In the genomic region with DNA sequence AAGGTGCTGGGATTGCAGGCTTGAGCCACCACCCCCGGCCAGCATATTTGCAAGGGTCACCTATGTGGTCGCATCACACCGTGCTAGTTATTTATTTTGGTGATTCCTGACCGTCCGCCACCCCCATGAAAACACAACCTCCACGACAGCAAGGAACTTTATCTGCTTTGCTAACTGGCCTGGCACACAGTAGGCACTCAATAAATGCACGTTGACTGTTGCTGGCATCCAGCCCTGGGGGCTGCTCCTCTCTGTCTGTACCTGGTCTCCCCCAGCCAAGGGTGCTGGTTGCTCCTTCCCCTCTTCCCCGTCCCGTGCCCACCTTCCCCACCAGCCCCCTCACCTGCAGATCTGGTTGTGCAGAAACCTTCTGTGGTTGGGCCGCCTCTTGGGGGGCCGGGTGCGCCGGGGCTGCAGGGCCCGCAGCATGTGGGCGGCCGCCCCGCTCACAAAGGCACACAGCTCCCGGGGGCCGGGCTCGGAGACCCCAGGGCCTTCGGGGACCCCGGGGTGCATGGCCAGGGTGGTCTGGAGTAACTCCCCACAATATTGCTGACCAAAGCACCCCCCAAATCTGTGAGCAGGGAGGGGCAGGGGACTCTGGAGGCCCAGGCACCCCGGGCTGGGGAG, we compare ENCODE assay signal across 26 cellular contexts. TPM values are rescaled to one million over a fixed set of nuclear protein-coding genes. Genes with fewer than 3 reads are reported as not detected.
A peak's percentile ranks its signal among the peaks of the same experiment; 100 is the strongest.
DNase-seq lines count a peak whose midpoint lies in the region; ATAC-seq, FAIRE-seq and TF ChIP-seq lines count a peak whose summit lies in the region.
"Had no signal": no experiment of that assay in that cellular context is flagged by ENCODE, and none has a peak within 500 bp of the region (broad histone marks: within the 10 kb centered on the region; RNA-seq: fewer than 3 reads in every experiment).

No MANE protein-coding gene starts in this region.

- BruUV-seq in K562 (replicated peaks; lab: Mats Ljungman, UMichigan) = no TSS peak

- no peak for TF ChIP-seq RAD21 in K562 (CRISPR knock-in tag; conservative IDR thresholded peaks at IDR 0.05 in 1 of 2, IDR thresholded peaks at IDR 0.05 in 1 of 2)

- no peaks in the 10 kb centered on the region for H3K9me1 ChIP-seq in K562 (ENCODE audit: control insufficient read depth, insufficient read depth, low read length)

- no peak overlapping the region for H3K27ac ChIP-seq in BLaER1
- H3K27ac ChIP-seq in GM23338 (ENCODE audit: low read depth) = no peak overlapping the region
- no peak overlapping the region for H3K27ac ChIP-seq in K562 (ENCODE audit: extremely low read depth, low read depth, low read length)
- H3K27ac ChIP-seq in coronary artery = no peak overlapping the region
- H3K27ac ChIP-seq: SJSA1 had no signal

- 0 out of 2 replicates have a peak overlapping the region, but pooled peaks have one; percentile 14 for H3K27ac Mint-ChIP-seq in GM23338
- H3K27ac Mint-ChIP-seq in activated T-cell treated with anti-CD3 and anti-CD28 coated beads, Interleukin-2, amount 50 U/mL, for 72 hours = no peak overlapping the region
- H3K27ac Mint-ChIP-seq: HFFc6 had no signal

- H3K4me3 Mint-ChIP-seq in GM23338 = no peak overlapping the region
- H3K4me3 Mint-ChIP-seq in activated T-cell treated with anti-CD3 and anti-CD28 coated beads, Interleukin-2, amount 50 U/mL, for 72 hours = no peak overlapping the region
- H3K4me3 Mint-ChIP-seq: HFFc6 had no signal

- no peaks in the 10 kb centered on the region for H3K27me3 ChIP-seq in BLaER1
- H3K27me3 ChIP-seq in GM23338 (ENCODE audit: insufficient read depth) = no peaks in the 10 kb centered on the region
- no peaks in the 10 kb centered on the region for H3K27me3 ChIP-seq in K562 (ENCODE audit: control insufficient read depth in 2 of 2, insufficient read depth in 2 of 2, low read length in 2 of 2)
- H3K27me3 ChIP-seq: BLaER1 treated with 17β-estradiol and CSF1 and Interleukin-3, amounts not matched to agents 10 nM and 100 nM; SJSA1 had no signal

- H3K9ac ChIP-seq in BLaER1 = no peak overlapping the region
- H3K9ac ChIP-seq in K562 (ENCODE audit: insufficient read depth in 1 of 2, low read depth in 2 of 2, low read length in 2 of 2) = no peak overlapping the region

- H3K9me3 Mint-ChIP-seq in GM23338 = peaks cover 3% of the 10 kb centered on the region; the same call in 1 of the 3 replicates
- no peaks in the 10 kb centered on the region for H3K9me3 Mint-ChIP-seq in activated T-cell treated with anti-CD3 and anti-CD28 coated beads, Interleukin-2, amount 50 U/mL, for 72 hours
- H3K9me3 Mint-ChIP-seq: HFFc6 had no signal

- 69% methylated on average over 21 of the region's 23 CpGs for WGBS in K562 (ENCODE audit: insufficient coverage, low coverage, missing lambda C conversion rate)

- peaks cover 29% of the 10 kb centered on the region for H3K4me1 Mint-ChIP-seq in GM23338
- peaks cover 33% of the 10 kb centered on the region for H3K4me1 Mint-ChIP-seq in activated T-cell treated with anti-CD3 and anti-CD28 coated beads, Interleukin-2, amount 50 U/mL, for 72 hours (ENCODE audit: low read depth)

- no peak overlapping the region for H3K4me3 ChIP-seq in BLaER1
- 0 out of 2 replicates have a peak overlapping the region, but pooled peaks have one; percentile 32 for H3K4me3 ChIP-seq in GM23338
- no peak overlapping the region for H3K4me3 ChIP-seq in K562
- H3K4me3 ChIP-seq in iPS-18c (ENCODE audit: insufficient read depth, low read depth, low read length) = peak overlapping the region; percentile 9; the same call in 1 of the 2 replicates
- H3K4me3 ChIP-seq in coronary artery = no peak overlapping the region
- H3K4me3 ChIP-seq: BLaER1 treated with 17β-estradiol and CSF1 and Interleukin-3, amounts not matched to agents 10 nM and 100 nM; SJSA1 had no signal

- no peak for TF ChIP-seq EP300 in K562 (IDR thresholded peaks at IDR 0.05; ENCODE audit: low read length)

- intact Hi-C loops in K562 (cut with micrococcal nuclease) = no loop called here

- no peak for DNase-seq in GM23338 (ENCODE audit: low spot score)
- DNase-seq in K562 (ENCODE audit: extremely low read depth in 1 of 4, low spot score in 3 of 4) = no peak
- DNase-seq in frontal cortex (ENCODE audit: low spot score in 2 of 2) = no peak
- DNase-seq in coronary artery (ENCODE audit: low spot score) = no peak
- no peak for DNase-seq in activated T-cell treated with anti-CD3 and anti-CD28 coated beads, Interleukin-2, amount 50 U/mL, for 72 hours
- DNase-seq in activated CD4-positive, alpha-beta T cell treated with anti-CD3 and anti-CD28 coated beads, Interleukin-2, amount 50 U/mL, for 1 hour = no peak
- DNase-seq: DMS153, HFFc6, IMR-90, MV-4-11, NCI-H1105 treated with DMSO at 0.1 percent for 48 hours, NCI-H2081, NCI-H446, NCI-H526, OCI-M1 had no signal

- no peak for ATAC-seq in GM23338
- no peak for ATAC-seq in K562
- ATAC-seq in activated T-cell treated with anti-CD3 and anti-CD28 coated beads, Interleukin-2, amount 50 U/mL, for 72 hours (replicated peaks in 1 of 2) = no peak
- ATAC-seq: Right ventricle myocardium inferior had no signal

- peaks cover 21% of the 10 kb centered on the region for H3K27me3 Mint-ChIP-seq in GM23338 (ENCODE audit: insufficient read depth, low read depth, poor library complexity)
- H3K27me3 Mint-ChIP-seq in activated T-cell treated with anti-CD3 and anti-CD28 coated beads, Interleukin-2, amount 50 U/mL, for 72 hours (ENCODE audit: low read depth) = no peaks in the 10 kb centered on the region
- H3K27me3 Mint-ChIP-seq: CD4-positive, alpha-beta memory T cell had no signal

- no peak for FAIRE-seq in K562 (lab: Jason Lieb, UNC)
- FAIRE-seq in frontal cortex (lab: Jason Lieb, UNC) = no peak
- FAIRE-seq: G401.6, GM12892, GM18507, H54 had no signal

- POLR2A ChIA-PET in K562 (lab: Yijun Ruan, JAX) = no interaction called here

- H4K20me1 ChIP-seq in BLaER1 (peaks cover 17% of the 10 kb centered on the region), GM23338 (replicated peaks; ENCODE audit: insufficient read depth) (no peaks in the 10 kb centered on the region; the same call in 1 of the 2 replicates), K562 (replicated peaks; ENCODE audit: control insufficient read depth, insufficient read depth, low read length) (no peaks in the 10 kb centered on the region)

- CTCF ChIA-PET in K562 (lab: Yijun Ruan, JAX; ENCODE audit: low intra/inter-chr PET ratio) = no interaction called here

- TF ChIP-seq CTCF in GM23338 (conservative IDR thresholded peaks at IDR 0.05; ENCODE audit: low read depth in 2 of 2) (no peak), K562 (IDR thresholded peaks at IDR 0.05 in 2 of 3, conservative IDR thresholded peaks at IDR 0.05 in 1 of 3; ENCODE audit: insufficient read depth in 2 of 3, low read depth in 1 of 3, low read length in 3 of 3) (no peak), coronary artery (IDR thresholded peaks at IDR 0.05) (no peak)

- peak overlapping the region; percentile 44 for H3K4me2 ChIP-seq in BLaER1
- peak overlapping the region; percentile 71 for H3K4me2 ChIP-seq in GM23338
- H3K4me2 ChIP-seq in K562 (ENCODE audit: insufficient read depth, low read length) = no peak overlapping the region

- H3F3A ChIP-seq in GM23338 (replicated peaks; ENCODE audit: low read depth) = peaks cover 24% of the 10 kb centered on the region; the same call in 1 of the 2 replicates

- in situ Hi-C loops in K562 (cut with MboI) = no loop called here

- H3K4me1 ChIP-seq in BLaER1 = peaks cover 42% of the 10 kb centered on the region
- H3K4me1 ChIP-seq in GM23338 (ENCODE audit: insufficient read depth) = peaks cover 22% of the 10 kb centered on the region
- H3K4me1 ChIP-seq in K562 (replicated peaks in 1 of 2; ENCODE audit: control insufficient read depth in 2 of 2, insufficient read depth in 2 of 2, low read length in 2 of 2) = peaks cover 41 to 80% of the 10 kb centered on the region in 2 experiments

- peaks cover 14% of the 10 kb centered on the region for H3K79me2 ChIP-seq in GM23338 (replicated peaks; ENCODE audit: insufficient read depth)
- H3K79me2 ChIP-seq in K562 (ENCODE audit: control insufficient read depth, insufficient read depth, low read length) = peaks cover 26% of the 10 kb centered on the region

- peaks cover 2% of the 10 kb centered on the region; the same call in 1 of the 3 replicates for H3K36me3 Mint-ChIP-seq in GM23338 (ENCODE audit: low read depth)
- no peaks in the 10 kb centered on the region for H3K36me3 Mint-ChIP-seq in activated T-cell treated with anti-CD3 and anti-CD28 coated beads, Interleukin-2, amount 50 U/mL, for 72 hours (ENCODE audit: insufficient read depth in 2 of 2)

- no peaks in the 10 kb centered on the region for H3K9me2 ChIP-seq in GM23338 (ENCODE audit: insufficient read depth)

- H3K36me3 ChIP-seq in BLaER1 (no peaks in the 10 kb centered on the region), GM23338 (ENCODE audit: insufficient read depth) (no peaks in the 10 kb centered on the region), K562 (ENCODE audit: control insufficient read depth, insufficient read depth, low read length) (peaks cover 6% of the 10 kb centered on the region; the same call in 2 of the 3 replicates)
- H3K36me3 ChIP-seq: BLaER1 treated with 17β-estradiol and CSF1 and Interleukin-3, amounts not matched to agents 10 nM and 100 nM had no signal

- peak overlapping the region; percentile 76; the same call in 1 of the 2 replicates for H2AFZ ChIP-seq in GM23338
- no peak overlapping the region for H2AFZ ChIP-seq in K562 (ENCODE audit: low read depth, low read length)

- H3K9me3 ChIP-seq in BLaER1 = no peaks in the 10 kb centered on the region
- no peaks in the 10 kb centered on the region for H3K9me3 ChIP-seq in K562 (replicated peaks; ENCODE audit: control insufficient read depth, insufficient read depth, low read depth, low read length)
- no peaks in the 10 kb centered on the region for H3K9me3 ChIP-seq in iPS-18c (ENCODE audit: control insufficient read depth, insufficient read depth, low read length)
- H3K9me3 ChIP-seq: BLaER1 treated with 17β-estradiol and CSF1 and Interleukin-3, amounts not matched to agents 10 nM and 100 nM; SJSA1 had no signal

- TF ChIP-seq POLR2A in K562 (conservative IDR thresholded peaks at IDR 0.05) = no peak

RNA-seq across cellular contexts. Expression of a gene that starts 0.4 kb away (rescaled TPM):
- 0.85 and 1.7 TPM in 2 replicates for total RNA-seq in GM23338 (2014; rRNA removed; shearing (Covaris generic))
- 2.1 and 3.4 TPM in 2 replicates for polyA plus RNA-seq in GM23338 (2016; fragmentation: Nextera tagmentation; extraction: Ambion mirVana)
- total RNA-seq in K562 (2011; cell fraction: chromatin; rRNA removed; ENCODE audit: low replicate concordance) = not detected in 2 replicates
- not detected in 2 replicates for total RNA-seq in K562 (2011; cell fraction: nucleolus; rRNA removed)
- total RNA-seq in K562 (2011; cell fraction: nucleoplasm; rRNA removed) = not detected in 2 replicates
- not detected in 2 replicates for total RNA-seq in K562 (2014; rRNA removed)
- total RNA-seq in K562 (2014; rRNA removed; fragmentation: Illumina TruSeq; extraction: Trizol) = not detected in 2 replicates
- not detected in 2 replicates for total RNA-seq in K562 (2015; rRNA removed; fragmentation: Illumina TruSeq; extraction: Trizol)
- total RNA-seq in K562 (2021) = not detected in 2 replicates
- polyA plus RNA-seq in K562 (2011; rRNA removed) = not detected in 2 replicates
- not detected in 2 replicates for polyA plus RNA-seq in K562 (2011; cell fraction: cytosol; rRNA removed)
- not detected in 2 replicates for polyA plus RNA-seq in K562 (2011; cell fraction: nucleus; rRNA removed)
- polyA plus RNA-seq in K562 (2012) = not detected in 2 replicates
- polyA plus RNA-seq in K562 (2014; fragmentation: Illumina TruSeq; extraction: Trizol) = not detected in 2 replicates
- polyA plus RNA-seq in K562 (2014; fragmentation: Nextera tagmentation; extraction: Ambion mirVana) = not detected
- polyA plus RNA-seq in K562 (2014; rRNA removed) = not detected in 2 replicates
- polyA minus RNA-seq in K562 (2011; rRNA and poly(A)+ RNA removed) = not detected in 2 replicates
- not detected in 2 replicates for polyA minus RNA-seq in K562 (2011; cell fraction: cytosol; rRNA and poly(A)+ RNA removed)
- polyA minus RNA-seq in K562 (2011; cell fraction: nucleus; rRNA and poly(A)+ RNA removed) = not detected in 2 replicates
- not detected for total RNA-seq in frontal cortex
- total RNA-seq in activated T-cell treated with anti-CD3 and anti-CD28 coated beads, Interleukin-2, amount 50 U/mL, for 72 hours = not detected
- total RNA-seq: A673; CD4-positive, alpha-beta memory T cell; HFFc6; IMR-90; Right ventricle myocardium inferior; SJSA1 had no signal
- polyA plus RNA-seq: CD4-positive, alpha-beta memory T cell; IMR-90 had no signal

RNA-seq across cellular contexts. Expression of a gene that starts 2.7 kb away (rescaled TPM):
- 82.1 and 85.2 TPM in 2 replicates for total RNA-seq in GM23338 (2014; rRNA removed; shearing (Covaris generic))
- polyA plus RNA-seq in GM23338 (2016; fragmentation: Nextera tagmentation; extraction: Ambion mirVana) = 62.6 and 76.5 TPM in 2 replicates
- total RNA-seq in K562 (2011; cell fraction: chromatin; rRNA removed; ENCODE audit: low replicate concordance) = 20.9 and 73.4 TPM in 2 replicates
- total RNA-seq in K562 (2011; cell fraction: nucleolus; rRNA removed) = 94.4 and 96.2 TPM in 2 replicates
- total RNA-seq in K562 (2011; cell fraction: nucleoplasm; rRNA removed) = 62.6 and 89.3 TPM in 2 replicates
- total RNA-seq in K562 (2014; rRNA removed) = 229 and 491 TPM in 2 replicates
- total RNA-seq in K562 (2014; rRNA removed; fragmentation: Illumina TruSeq; extraction: Trizol) = 16.7 and 26.3 TPM in 2 replicates
- 99.3 and 105 TPM in 2 replicates for total RNA-seq in K562 (2015; rRNA removed; fragmentation: Illumina TruSeq; extraction: Trizol)
- total RNA-seq in K562 (2021) = 135 and 150 TPM in 2 replicates
- polyA plus RNA-seq in K562 (2011; rRNA removed) = 58.3 and 94.6 TPM in 2 replicates
- polyA plus RNA-seq in K562 (2011; cell fraction: cytosol; rRNA removed) = 109 and 317 TPM in 2 replicates
- 145 and 201 TPM in 2 replicates for polyA plus RNA-seq in K562 (2011; cell fraction: nucleus; rRNA removed)
- 123 and 126 TPM in 2 replicates for polyA plus RNA-seq in K562 (2012)
- polyA plus RNA-seq in K562 (2014; fragmentation: Illumina TruSeq; extraction: Trizol) = 52.8 and 117 TPM in 2 replicates
- polyA plus RNA-seq in K562 (2014; fragmentation: Nextera tagmentation; extraction: Ambion mirVana) = 1 to 10 TPM; 1.2 to 6.2 TPM
- polyA plus RNA-seq in K562 (2014; rRNA removed) = 172 and 196 TPM in 2 replicates
- 13.9 and 17.6 TPM in 2 replicates for polyA minus RNA-seq in K562 (2011; rRNA and poly(A)+ RNA removed)
- polyA minus RNA-seq in K562 (2011; cell fraction: cytosol; rRNA and poly(A)+ RNA removed) = 48.0 and 65.9 TPM in 2 replicates
- polyA minus RNA-seq in K562 (2011; cell fraction: nucleus; rRNA and poly(A)+ RNA removed) = 45.9 and 53.4 TPM in 2 replicates
- total RNA-seq in frontal cortex = 12.2 TPM
- total RNA-seq in activated T-cell treated with anti-CD3 and anti-CD28 coated beads, Interleukin-2, amount 50 U/mL, for 72 hours = 10 to 100 TPM; 19.5 to 20.3 TPM

RNA-seq across cellular contexts. Expression of a gene that starts 12.3 kb away (rescaled TPM):
- total RNA-seq in GM23338 (2014; rRNA removed; shearing (Covaris generic)) = 10.7 and 12.7 TPM in 2 replicates
- polyA plus RNA-seq in GM23338 (2016; fragmentation: Nextera tagmentation; extraction: Ambion mirVana) = 3.9 and 4.9 TPM in 2 replicates
- total RNA-seq in K562 (2011; cell fraction: chromatin; rRNA removed; ENCODE audit: low replicate concordance) = 2.3 and 4.5 TPM in 2 replicates
- 5.5 and 6.2 TPM in 2 replicates for total RNA-seq in K562 (2011; cell fraction: nucleolus; rRNA removed)
- total RNA-seq in K562 (2011; cell fraction: nucleoplasm; rRNA removed) = 2.3 and 2.4 TPM in 2 replicates
- total RNA-seq in K562 (2014; rRNA removed) = 3.7 and 5.7 TPM in 2 replicates
- not detected in 2 replicates for total RNA-seq in K562 (2014; rRNA removed; fragmentation: Illumina TruSeq; extraction: Trizol)
- total RNA-seq in K562 (2015; rRNA removed; fragmentation: Illumina TruSeq; extraction: Trizol) = 0.76 and 1.5 TPM in 2 replicates
- total RNA-seq in K562 (2021) = 12.9 and 13.6 TPM in 2 replicates
- 0.18 and 0.37 TPM in 2 replicates for polyA plus RNA-seq in K562 (2011; rRNA removed)
- 0.28 and 1.3 TPM in 2 replicates for polyA plus RNA-seq in K562 (2011; cell fraction: cytosol; rRNA removed)
- 1.6 and 3.0 TPM in 2 replicates for polyA plus RNA-seq in K562 (2011; cell fraction: nucleus; rRNA removed)
- 6.5 and 9.2 TPM in 2 replicates for polyA plus RNA-seq in K562 (2012)
- polyA plus RNA-seq in K562 (2014; fragmentation: Illumina TruSeq; extraction: Trizol) = 0.13 and 1.1 TPM in 2 replicates
- polyA plus RNA-seq in K562 (2014; fragmentation: Nextera tagmentation; extraction: Ambion mirVana) = not detected
- polyA plus RNA-seq in K562 (2014; rRNA removed) = 3.7 and 6.4 TPM in 2 replicates
- polyA minus RNA-seq in K562 (2011; rRNA and poly(A)+ RNA removed) = 0.18 and 0.21 TPM in 2 replicates
- 3.8 and 5.5 TPM in 2 replicates for polyA minus RNA-seq in K562 (2011; cell fraction: cytosol; rRNA and poly(A)+ RNA removed)
- 1.9 and 2.0 TPM in 2 replicates for polyA minus RNA-seq in K562 (2011; cell fraction: nucleus; rRNA and poly(A)+ RNA removed)
- 0.41 TPM for total RNA-seq in frontal cortex
- 1 to 10 TPM; 7.9 to 9.0 TPM for total RNA-seq in activated T-cell treated with anti-CD3 and anti-CD28 coated beads, Interleukin-2, amount 50 U/mL, for 72 hours

RNA-seq across cellular contexts. Expression of a gene that starts 20.8 kb away (rescaled TPM):
- 25.4 and 27.8 TPM in 2 replicates for total RNA-seq in GM23338 (2014; rRNA removed; shearing (Covaris generic))
- polyA plus RNA-seq in GM23338 (2016; fragmentation: Nextera tagmentation; extraction: Ambion mirVana) (39.6 and 45.5 TPM in 2 replicates), K562 (2011; rRNA removed) (30.3 and 44.3 TPM in 2 replicates), K562 (2014; fragmentation: Illumina TruSeq; extraction: Trizol) (26.7 and 33.2 TPM in 2 replicates), K562 (2014; fragmentation: Nextera tagmentation; extraction: Ambion mirVana) (1 to 10 TPM; 2.4 to 4.6 TPM), K562 (2014; rRNA removed) (61.7 and 62.8 TPM in 2 replicates)
- total RNA-seq in K562 (2011; cell fraction: chromatin; rRNA removed; ENCODE audit: low replicate concordance) = 27.4 and 88.5 TPM in 2 replicates
- 74.0 and 77.5 TPM in 2 replicates for total RNA-seq in K562 (2011; cell fraction: nucleolus; rRNA removed)
- 51.5 and 61.8 TPM in 2 replicates for total RNA-seq in K562 (2011; cell fraction: nucleoplasm; rRNA removed)
- total RNA-seq in K562 (2014; rRNA removed) (43.8 and 46.5 TPM in 2 replicates), K562 (2014; rRNA removed; fragmentation: Illumina TruSeq; extraction: Trizol) (14.4 and 21.6 TPM in 2 replicates), K562 (2015; rRNA removed; fragmentation: Illumina TruSeq; extraction: Trizol) (25.3 and 25.7 TPM in 2 replicates), K562 (2021) (70.6 and 77.0 TPM in 2 replicates), frontal cortex (18.8 TPM)
- polyA plus RNA-seq in K562 (2011; cell fraction: cytosol; rRNA removed) = 45.6 and 55.9 TPM in 2 replicates
- polyA plus RNA-seq in K562 (2011; cell fraction: nucleus; rRNA removed) = 148 and 191 TPM in 2 replicates
- 56.6 and 78.2 TPM in 2 replicates for polyA plus RNA-seq in K562 (2012)
- polyA minus RNA-seq in K562 (2011; rRNA and poly(A)+ RNA removed) = 4.2 and 4.8 TPM in 2 replicates
- 11.3 and 12.9 TPM in 2 replicates for polyA minus RNA-seq in K562 (2011; cell fraction: cytosol; rRNA and poly(A)+ RNA removed)
- 12.3 and 16.9 TPM in 2 replicates for polyA minus RNA-seq in K562 (2011; cell fraction: nucleus; rRNA and poly(A)+ RNA removed)
- total RNA-seq in activated T-cell treated with anti-CD3 and anti-CD28 coated beads, Interleukin-2, amount 50 U/mL, for 72 hours = 10 to 100 TPM; 19.2 to 20.5 TPM

RNA-seq across cellular contexts. Expression of a gene that starts 21.1 kb away (rescaled TPM):
- total RNA-seq in GM23338 (2014; rRNA removed; shearing (Covaris generic)) = 1.4 and 1.6 TPM in 2 replicates
- polyA plus RNA-seq in GM23338 (2016; fragmentation: Nextera tagmentation; extraction: Ambion mirVana) (0.32 and 0.37 TPM in 2 replicates), K562 (2011; rRNA removed) (0.04 and 0.07 TPM in 2 replicates), K562 (2014; fragmentation: Illumina TruSeq; extraction: Trizol) (0.36 TPM in 2 replicates), K562 (2014; fragmentation: Nextera tagmentation; extraction: Ambion mirVana) (under 1 TPM; 0.01 to 0.03 TPM), K562 (2014; rRNA removed) (0.08 and 0.18 TPM in 2 replicates)
- total RNA-seq in K562 (2011; cell fraction: chromatin; rRNA removed; ENCODE audit: low replicate concordance) = 0.63 and 0.81 TPM in 2 replicates
- total RNA-seq in K562 (2011; cell fraction: nucleolus; rRNA removed) = 0.33 and 0.39 TPM in 2 replicates
- 0.29 and 0.38 TPM in 2 replicates for total RNA-seq in K562 (2011; cell fraction: nucleoplasm; rRNA removed)
- total RNA-seq in K562 (2014; rRNA removed) (0.05 and 0.08 TPM in 2 replicates), K562 (2014; rRNA removed; fragmentation: Illumina TruSeq; extraction: Trizol) (0.04 and 0.13 TPM in 2 replicates), K562 (2015; rRNA removed; fragmentation: Illumina TruSeq; extraction: Trizol) (0.07 and 0.08 TPM in 2 replicates), K562 (2021) (0.34 and 0.40 TPM in 2 replicates), frontal cortex (4.5 TPM)
- 0.12 and 0.16 TPM in 2 replicates for polyA plus RNA-seq in K562 (2011; cell fraction: cytosol; rRNA removed)
- 0.15 and 0.51 TPM in 2 replicates for polyA plus RNA-seq in K562 (2011; cell fraction: nucleus; rRNA removed)
- 0.23 and 0.33 TPM in 2 replicates for polyA plus RNA-seq in K562 (2012)
- polyA minus RNA-seq in K562 (2011; rRNA and poly(A)+ RNA removed) = 0.12 and 0.18 TPM in 2 replicates
- polyA minus RNA-seq in K562 (2011; cell fraction: cytosol; rRNA and poly(A)+ RNA removed) = 0.29 TPM in 1 of 2 replicates, not detected in the other
- 0.11 and 0.27 TPM in 2 replicates for polyA minus RNA-seq in K562 (2011; cell fraction: nucleus; rRNA and poly(A)+ RNA removed)
- under 1 TPM in 1 of 2 donors, not detected in 1; 0.17 TPM for total RNA-seq in activated T-cell treated with anti-CD3 and anti-CD28 coated beads, Interleukin-2, amount 50 U/mL, for 72 hours
- total RNA-seq: CD4-positive, alpha-beta memory T cell; HFFc6; IMR-90; Right ventricle myocardium inferior; SJSA1 had no signal
- polyA plus RNA-seq: CD4-positive, alpha-beta memory T cell; IMR-90 had no signal

Comparison
In these comparisons a context has a peak if more than half of its experiments do, and no peak if none do; other contexts are left out.
1. H3K4me3 ChIP-seq: peak in GM23338 (single experiment) and iPS-18c (single experiment); none in BLaER1 (single experiment), K562 (single experiment) and coronary artery (single experiment).